ENCODE assay signal across 9 cellular contexts in genomic region chr3:62529230-62529629, GRCh38.
DNase-seq lines count a peak whose midpoint lies in the region; ATAC-seq and TF ChIP-seq lines count a peak whose summit lies in the region.
"Had no signal": no experiment of that assay in that cellular context is flagged by ENCODE, and none has a peak within 500 bp of the region (broad histone marks: within the 10 kb centered on the region; RNA-seq: fewer than 3 reads in every experiment).

No MANE protein-coding gene starts in this region.

- no peak for TF ChIP-seq CTCF in GM12865 (IDR thresholded peaks at IDR 0.05; ENCODE audit: insufficient read depth, low read depth, low read length, missing control alignments)

- H3K4me3 ChIP-seq in GM12865 (ENCODE audit: low read depth, low read length) = no peak overlapping the region

- ATAC-seq in effector memory CD8-positive, alpha-beta T cell (replicated peaks) = no peak

- no peaks in the 10 kb centered on the region for H3K27me3 Mint-ChIP-seq in effector memory CD8-positive, alpha-beta T cell

- H3K4me1 Mint-ChIP-seq in effector memory CD8-positive, alpha-beta T cell (ENCODE audit: low read depth in 2 of 2) = no peaks in the 10 kb centered on the region

- no peak overlapping the region for H3K27ac Mint-ChIP-seq in effector memory CD8-positive, alpha-beta T cell

- peak; percentile 6 for DNase-seq in GM12865 (ENCODE audit: low read depth)
- peak; percentile 14 for DNase-seq in NCI-H460 (ENCODE audit: extremely low read depth, low read depth)
- DNase-seq in cerebellum (ENCODE audit: low spot score) = peak; percentile 54
- DNase-seq in midbrain (lab: John Stamatoyannopoulos, UW) = peak; percentile 1
- DNase-seq in NCI-H146 (lab: John Stamatoyannopoulos, UW) = no peak
- no peak for DNase-seq in AG08395 (ENCODE audit: low spot score)
- no peak for DNase-seq in effector memory CD8-positive, alpha-beta T cell
- no peak for DNase-seq in NCI-H774 (lab: John Stamatoyannopoulos, UW)
- DNase-seq: NCI-H510A treated with DMSO at 0.1 percent for 48 hours had no signal

- no peak overlapping the region for H3K4me3 Mint-ChIP-seq in effector memory CD8-positive, alpha-beta T cell

- no peaks in the 10 kb centered on the region for H3K36me3 Mint-ChIP-seq in effector memory CD8-positive, alpha-beta T cell (ENCODE audit: insufficient read depth)

- peaks cover 0 to 8% of the 10 kb centered on the region in 2 donors for H3K9me3 Mint-ChIP-seq in effector memory CD8-positive, alpha-beta T cell

Comparison
In these comparisons a context has a peak if more than half of its experiments do, and no peak if none do; other contexts are left out.
1. DNase-seq: peak in GM12865 (single experiment), NCI-H460 (single experiment), cerebellum (single experiment) and midbrain (single experiment); none in NCI-H146 (single experiment), AG08395 (single experiment), effector memory CD8-positive, alpha-beta T cell (0 of 3) and NCI-H774 (single experiment).